In genomic region chr1:111139956-111140679, GRCh38 we compare ENCODE assay signal across 8 cellular contexts. TPM values are rescaled to one million over a fixed set of nuclear protein-coding genes. Genes with fewer than 3 reads are reported as not detected.
DNase-seq lines count a peak whose midpoint lies in the region; ATAC-seq and TF ChIP-seq lines count a peak whose summit lies in the region.

Gene CEPT1, plus strand, starts transcription at chr1:111140223. Its CDS starts 7,492 bp downstream, at chr1:111147715.
Gene DRAM2, minus strand, starts transcription at chr1:111140093. Its CDS starts 8,539 bp downstream, at chr1:111131554.

- peak within 1 kb of the TSS; percentile 89 for H3K27ac Mint-ChIP-seq in Caco-2 (ENCODE audit: unreplicated experiment)

- peaks cover 18% of the 10 kb centered on the region for H3K4me1 Mint-ChIP-seq in Caco-2 (ENCODE audit: low read depth, unreplicated experiment)

- no peaks in the 10 kb centered on the region for H3K27me3 ChIP-seq in Caco-2 (replicated peaks; ENCODE audit: control insufficient read depth, insufficient read depth, low read length)

- POLR2A ChIA-PET in Caco-2 (lab: Charles Lee), result no interaction called here

- ATAC-seq in GM21390 (IDR thresholded peaks at IDR 0.05; ENCODE audit: unreplicated experiment), result peak; percentile 57

- intact Hi-C loops in Caco-2 (cut with micrococcal nuclease; ENCODE audit: unreplicated experiment), result loop anchor here (5.0 to 10.0 kb wide), 3 partner anchors 62 to 178 kb away; partner anchors contain the start of genes DENND2D and LRIF1

- CTCF ChIA-PET in Caco-2 (lab: Charles Lee), result no interaction called here

- H3K4me1 ChIP-seq in Caco-2, result peaks cover 14% of the 10 kb centered on the region; the same call in 1 of the 2 replicates

- peak within 1 kb of the TSS; percentile 56 for H3K4me3 ChIP-seq in Caco-2 (ENCODE audit: low read depth, low read length)

- peaks cover 18% of the 10 kb centered on the region for H3K36me3 Mint-ChIP-seq in Caco-2 (ENCODE audit: insufficient read depth, unreplicated experiment)

- peak within 1 kb of the TSS; percentile 87 for H3K4me3 Mint-ChIP-seq in Caco-2 (ENCODE audit: unreplicated experiment)

- no peak for TF ChIP-seq CTCF in Caco-2 (IDR thresholded peaks at IDR 0.05; ENCODE audit: insufficient read depth in 1 of 2, low read depth in 1 of 2, low read length in 1 of 2, severe bottlenecking in 1 of 2, unreplicated experiment in 1 of 2)

- no peaks in the 10 kb centered on the region for H3K27me3 Mint-ChIP-seq in Caco-2 (ENCODE audit: insufficient read depth, unreplicated experiment)

- H3K9me3 Mint-ChIP-seq in Caco-2 (ENCODE audit: unreplicated experiment), result no peaks in the 10 kb centered on the region

- no peaks in the 10 kb centered on the region for H3K9me3 ChIP-seq in Caco-2

- no TSS peak for BruUV-seq in Caco-2 (replicated peaks; lab: Mats Ljungman, UMichigan)

- no peaks in the 10 kb centered on the region for H3K36me3 ChIP-seq in Caco-2 (ENCODE audit: control insufficient read depth, insufficient read depth, low read length)

- DNase-seq in Caco-2 (peak; percentile 93 to 95), HUDEP-2 (lab: John Stamatoyannopoulos, UW; ENCODE audit: unreplicated experiment in 76 of 76) (peak in 75 of 76 experiments; percentile 28 to 93 (median 82)), NOMO-1 treated with dmso at 0.1 percent for 144 hours (lab: John Stamatoyannopoulos, UW; ENCODE audit: unreplicated experiment) (peak; percentile 81), mesenteric fat pad (ENCODE audit: low spot score) (peak; percentile 97)
- DNase-seq in activated CD8-positive, alpha-beta memory T cell treated with anti-CD3 and anti-CD28 coated beads, Interleukin-2, amount 50 U/mL, for 1 hour (ENCODE audit: extremely low read depth), result peak; percentile 78
- DNase-seq in stimulated activated CD8-positive, alpha-beta memory T cell treated with anti-CD3 and anti-CD28 coated beads, Interleukin-15, amount 100 ng/mL, for 1 hour (ENCODE audit: low read depth), result peak; percentile 90

- in situ Hi-C loops in endometrial microvascular endothelial cells (cut with HindIII; ENCODE audit: inconsistent ontology term, low pct_unique_long_range_greater_than_20kb, low sequenced_read_pairs), result no loop called here

RNA-seq across cellular contexts. Expression of gene CEPT1, which starts in this region (rescaled TPM):
- total RNA-seq in Caco-2 (2022) (17.3 and 19.1 TPM in 2 replicates), endometrial microvascular endothelial cells (ENCODE audit: inconsistent ontology term) (28.9 TPM), mesenteric fat pad (49.9 TPM)

RNA-seq across cellular contexts. Expression of gene DRAM2, which starts in this region (rescaled TPM):
- 25.3 and 29.0 TPM in 2 replicates for total RNA-seq in Caco-2 (2022)
- total RNA-seq in endometrial microvascular endothelial cells (ENCODE audit: inconsistent ontology term), result 50.1 TPM
- 61.0 TPM for total RNA-seq in mesenteric fat pad

Comparison
In these comparisons a context has a peak if more than half of its experiments do, and no peak if none do; other contexts are left out.
1. Peak in every context shown above with its lines: DNase-seq, ATAC-seq and H3K4me3 ChIP-seq.